In the genomic region with DNA sequence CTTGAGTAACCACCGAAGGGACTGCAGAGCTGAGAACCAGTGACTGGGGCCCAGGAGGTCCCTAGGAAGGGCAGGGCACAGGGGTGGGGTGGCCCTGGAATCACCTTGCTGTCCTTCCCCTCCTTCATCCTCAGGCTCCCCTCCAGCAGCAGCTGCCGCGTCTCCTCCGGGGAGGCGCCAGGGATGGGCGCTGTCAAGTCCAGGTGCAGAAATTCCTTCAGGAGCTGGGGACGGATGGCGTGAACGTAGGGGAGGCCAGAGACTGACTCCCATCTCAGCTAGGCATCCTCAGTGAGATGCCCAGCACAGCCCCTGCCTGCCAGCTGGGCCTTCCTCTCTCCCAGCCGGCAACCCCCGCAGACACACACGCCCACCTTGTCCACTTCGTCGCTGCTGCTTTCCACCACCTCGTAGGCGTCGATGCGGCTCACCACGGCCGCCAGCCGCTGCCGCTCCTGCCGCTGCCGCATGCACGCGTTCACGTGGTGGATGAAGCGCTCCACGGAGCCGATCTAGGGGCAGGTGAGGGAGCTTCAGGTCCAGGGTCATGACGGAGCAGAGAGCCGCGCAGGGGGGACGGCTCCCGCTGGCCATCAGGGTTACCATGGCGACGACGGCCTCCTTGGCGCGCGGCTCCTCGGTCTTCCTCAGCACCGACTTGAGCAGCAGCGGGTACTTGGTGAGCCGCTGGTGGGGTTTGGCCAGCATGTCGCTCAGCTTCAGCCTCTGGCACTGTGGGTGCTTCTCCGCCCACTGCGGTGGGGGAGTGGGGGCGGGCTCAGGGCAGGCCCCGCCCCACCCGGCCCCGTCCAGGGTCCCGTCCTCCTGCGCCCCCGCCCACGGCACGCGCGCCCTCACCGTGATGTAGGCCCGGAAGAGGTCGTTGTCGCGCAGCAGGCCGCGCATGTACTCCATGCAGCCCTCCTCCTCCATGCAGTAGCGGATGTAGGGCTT, we compare ENCODE assay signal across 33 cellular contexts. TPM values are rescaled to one million over a fixed set of nuclear protein-coding genes. Genes with fewer than 3 reads are reported as not detected.
DNase-seq lines count a peak whose midpoint lies in the region; ATAC-seq and TF ChIP-seq lines count a peak whose summit lies in the region.
"Had no signal": no experiment of that assay in that cellular context is flagged by ENCODE, and none has a peak within 500 bp of the region (broad histone marks: within the 10 kb centered on the region; RNA-seq: fewer than 3 reads in every experiment).

No MANE protein-coding gene starts in this region.

- no peaks in the 10 kb centered on the region for H3K9me3 Mint-ChIP-seq in MCF 10A (ENCODE audit: unreplicated experiment)
- no peaks in the 10 kb centered on the region for H3K9me3 Mint-ChIP-seq in effector memory CD8-positive, alpha-beta T cell
- no peaks in the 10 kb centered on the region for H3K9me3 Mint-ChIP-seq in type B pancreatic cell
- H3K9me3 Mint-ChIP-seq in activated naive CD4-positive, alpha-beta T cell treated with anti-CD3 and anti-CD28 coated beads, Interleukin-2, amount 50 U/mL, for 72 hours, result no peaks in the 10 kb centered on the region
- H3K9me3 Mint-ChIP-seq: activated CD8-positive, alpha-beta T cell treated with anti-CD3 and anti-CD28 coated beads for 36 hours; activated naive CD4-positive, alpha-beta T cell treated with anti-CD3 and anti-CD28 coated beads, Interleukin-2, amount 10 ng/mL, durations not matched to agents 7 days and 5 days; activated T-helper 1 cell treated with anti-CD3 and anti-CD28 coated beads, Interleukin-12 subunit alpha, Interleukin-12 subunit beta, Interleukin-2, Interleukin-4 antibody, amounts not matched to agents 30 ng/mL and 10 ng/mL and 1 ng/mL, durations not matched to agents 14 hours and 24 hours and 36 hours; central memory CD8-positive, alpha-beta T cell; dendritic cell treated with granulocyte-macrophage colony-stimulating factor and Interleukin-4, amounts not matched to agents 40 ng/mL and 50 ng/mL, for 4 days; IgD-negative memory B cell; natural killer cell had no signal

- H2AK5ac ChIP-seq in neuronal stem cell (ENCODE audit: low read depth, low read length), result no peak overlapping the region

- no peaks in the 10 kb centered on the region for H3K9me3 ChIP-seq in mammary epithelial cell (replicated peaks; ENCODE audit: insufficient read depth, low read length)
- no peaks in the 10 kb centered on the region for H3K9me3 ChIP-seq in neuronal stem cell (replicated peaks in 1 of 2; ENCODE audit: control insufficient read depth in 2 of 2, insufficient read depth in 1 of 2, low read depth in 1 of 2, low read length in 2 of 2)
- H3K9me3 ChIP-seq: body of pancreas, heart right ventricle, right atrium auricular region, thoracic aorta, uterus had no signal

- H2BK120ac ChIP-seq in neuronal stem cell (ENCODE audit: low read depth, low read length), result no peak overlapping the region

- no peaks in the 10 kb centered on the region for H3K27me3 ChIP-seq in mammary epithelial cell (ENCODE audit: insufficient read depth, low read length)
- peaks cover 0 to 15% (median 0%) of the 10 kb centered on the region in 3 experiments for H3K27me3 ChIP-seq in neuronal stem cell (ENCODE audit: control insufficient read depth in 3 of 3, insufficient read depth in 3 of 3, low read depth in 1 of 3, low read length in 3 of 3)
- H3K27me3 ChIP-seq: body of pancreas, right atrium auricular region, uterus had no signal

- CTCF ChIA-PET in mammary epithelial cell (lab: Charles Lee; ENCODE audit: low non-redundant PET), result no interaction called here
- CTCF ChIA-PET in MCF 10A (lab: Yijun Ruan, JAX), result interaction anchor here (0.8 to 3.3 kb wide), 3 partner anchors 15 to 50 kb away, joined by 3 to 12 read pairs (median 11); no protein-coding TSS in a partner anchor

- TF ChIP-seq CTCF in mammary epithelial cell (conservative IDR thresholded peaks at IDR 0.05 in 1 of 2, IDR thresholded peaks at IDR 0.05 in 1 of 2; ENCODE audit: extremely low read depth in 1 of 2, insufficient read depth in 1 of 2, low read depth in 1 of 2, low read length in 2 of 2) (no peak), MCF 10A (IDR thresholded peaks at IDR 0.05; ENCODE audit: unreplicated experiment) (no peak), type B pancreatic cell (conservative IDR thresholded peaks at IDR 0.05) (no peak)

- H3K4me2 ChIP-seq in mammary epithelial cell (ENCODE audit: insufficient read depth, low read depth, low read length), result no peak overlapping the region
- H3K4me2 ChIP-seq in neuronal stem cell (ENCODE audit: insufficient read depth, low read length, poor library complexity, severe bottlenecking), result no peak overlapping the region

- H3K36me3 Mint-ChIP-seq in MCF 10A (ENCODE audit: insufficient read depth, unreplicated experiment) (peaks cover 43% of the 10 kb centered on the region), type B pancreatic cell (peaks cover 3% of the 10 kb centered on the region)
- H3K36me3 Mint-ChIP-seq in effector memory CD8-positive, alpha-beta T cell (ENCODE audit: insufficient read depth), result peaks cover 7% of the 10 kb centered on the region
- H3K36me3 Mint-ChIP-seq in activated naive CD4-positive, alpha-beta T cell treated with anti-CD3 and anti-CD28 coated beads, Interleukin-2, amount 50 U/mL, for 72 hours, result no peaks in the 10 kb centered on the region
- H3K36me3 Mint-ChIP-seq: activated naive CD4-positive, alpha-beta T cell treated with anti-CD3 and anti-CD28 coated beads, Interleukin-2, amount 10 ng/mL, durations not matched to agents 7 days and 5 days; CD14-positive monocyte; IgD-negative memory B cell; natural killer cell had no signal

- H3K36me3 ChIP-seq in mammary epithelial cell (ENCODE audit: insufficient read depth, low read length) (peaks cover 22% of the 10 kb centered on the region), neuronal stem cell (replicated peaks in 1 of 2; ENCODE audit: control insufficient read depth in 2 of 2, insufficient read depth in 2 of 2, low read length in 2 of 2) (peaks cover 36 to 69% of the 10 kb centered on the region in 2 donors)
- H3K36me3 ChIP-seq: uterus had no signal

- H3K4me1 Mint-ChIP-seq in MCF 10A (ENCODE audit: insufficient read depth, unreplicated experiment), result peaks cover 8% of the 10 kb centered on the region
- H3K4me1 Mint-ChIP-seq in effector memory CD8-positive, alpha-beta T cell (ENCODE audit: low read depth in 2 of 2), result peaks cover 2 to 5% of the 10 kb centered on the region in 2 donors
- no peaks in the 10 kb centered on the region for H3K4me1 Mint-ChIP-seq in type B pancreatic cell (ENCODE audit: unreplicated experiment)
- H3K4me1 Mint-ChIP-seq: IgD-negative memory B cell had no signal

- 91% methylated on average over 31 of the region's 67 CpGs for WGBS in mammary epithelial cell (ENCODE audit: low coverage, missing lambda C conversion rate)
- no CpG with 5 or more reads among the region's 67 CpGs for WGBS in neuronal stem cell (ENCODE audit: extremely low coverage in 2 of 2, insufficient read length in 2 of 2, insufficient replicate concordance in 1 of 2), 2 donors

- H3K4me3 Mint-ChIP-seq in MCF 10A (ENCODE audit: unreplicated experiment) (no peak overlapping the region), type B pancreatic cell (no peak overlapping the region)
- H3K4me3 Mint-ChIP-seq in effector memory CD8-positive, alpha-beta T cell, result no peak overlapping the region
- H3K4me3 Mint-ChIP-seq: activated CD8-positive, alpha-beta T cell treated with anti-CD3 and anti-CD28 coated beads for 36 hours; activated naive CD4-positive, alpha-beta T cell treated with anti-CD3 and anti-CD28 coated beads, Interleukin-2, amount 10 ng/mL, durations not matched to agents 7 days and 5 days; activated T-helper 1 cell treated with anti-CD3 and anti-CD28 coated beads, Interleukin-12 subunit alpha, Interleukin-12 subunit beta, Interleukin-2, Interleukin-4 antibody, amounts not matched to agents 30 ng/mL and 10 ng/mL and 1 ng/mL, durations not matched to agents 14 hours and 24 hours and 36 hours; CD14-positive monocyte; central memory CD8-positive, alpha-beta T cell; dendritic cell treated with granulocyte-macrophage colony-stimulating factor and Interleukin-4, amounts not matched to agents 40 ng/mL and 50 ng/mL, for 4 days; IgD-negative memory B cell; natural killer cell had no signal

- peaks cover 5% of the 10 kb centered on the region for H4K20me1 ChIP-seq in mammary epithelial cell (ENCODE audit: insufficient read depth, low read length)

- intact Hi-C loops in mammary epithelial cell (cut with micrococcal nuclease) (no loop called here), MCF 10A (cut with micrococcal nuclease) (no loop called here)

- H3K4ac ChIP-seq in neuronal stem cell (ENCODE audit: low read length), result no peak overlapping the region

- BruUV-seq in mammary epithelial cell (replicated peaks; lab: Mats Ljungman, UMichigan) (TSS peak; percentile 5), MCF 10A (replicated peaks; lab: Mats Ljungman, UMichigan) (no TSS peak)

- no peak overlapping the region for H3K14ac ChIP-seq in neuronal stem cell (ENCODE audit: low read length)

- dilution Hi-C loops in mammary epithelial cell (cut with HindIII; ENCODE audit: low sequenced_read_pairs), result no loop called here

- no peak overlapping the region for H3K27ac Mint-ChIP-seq in MCF 10A (ENCODE audit: low read depth, unreplicated experiment)
- no peak overlapping the region for H3K27ac Mint-ChIP-seq in effector memory CD8-positive, alpha-beta T cell
- peak overlapping the region; percentile 36 for H3K27ac Mint-ChIP-seq in type B pancreatic cell
- no peak overlapping the region for H3K27ac Mint-ChIP-seq in activated naive CD4-positive, alpha-beta T cell treated with anti-CD3 and anti-CD28 coated beads, Interleukin-2, amount 50 U/mL, for 72 hours
- H3K27ac Mint-ChIP-seq: activated CD8-positive, alpha-beta T cell treated with anti-CD3 and anti-CD28 coated beads for 36 hours; activated naive CD4-positive, alpha-beta T cell treated with anti-CD3 and anti-CD28 coated beads, Interleukin-2, amount 10 ng/mL, durations not matched to agents 7 days and 5 days; activated T-helper 1 cell treated with anti-CD3 and anti-CD28 coated beads, Interleukin-12 subunit alpha, Interleukin-12 subunit beta, Interleukin-2, Interleukin-4 antibody, amounts not matched to agents 30 ng/mL and 10 ng/mL and 1 ng/mL, durations not matched to agents 14 hours and 24 hours and 36 hours; dendritic cell treated with granulocyte-macrophage colony-stimulating factor and Interleukin-4, amounts not matched to agents 40 ng/mL and 50 ng/mL, for 4 days; IgD-negative memory B cell; natural killer cell had no signal

- H2BK12ac ChIP-seq in neuronal stem cell (ENCODE audit: low read length), result no peak overlapping the region

- H3K27ac ChIP-seq in mammary epithelial cell (ENCODE audit: insufficient read depth, low read depth, low read length), result no peak overlapping the region
- H3K27ac ChIP-seq in neuronal stem cell (replicated peaks; ENCODE audit: low read length), result no peak overlapping the region
- H3K27ac ChIP-seq: body of pancreas, heart right ventricle, right atrium auricular region, thoracic aorta, uterus had no signal

- H3K23ac ChIP-seq in neuronal stem cell (ENCODE audit: low read depth, low read length, poor library complexity), result peak overlapping the region; percentile 96

- H3K4me3 ChIP-seq in mammary epithelial cell (replicated peaks in 1 of 3; ENCODE audit: insufficient read depth in 1 of 3, low read depth in 2 of 3, low read length in 3 of 3), result no peak overlapping the region
- no peak overlapping the region for H3K4me3 ChIP-seq in neuronal stem cell (ENCODE audit: low read length in 2 of 2)
- H3K4me3 ChIP-seq: body of pancreas, heart right ventricle, right atrium auricular region, thoracic aorta, uterus had no signal

- H3K18ac ChIP-seq in neuronal stem cell (ENCODE audit: low read length), result no peak overlapping the region

- no peak overlapping the region for H2AFZ ChIP-seq in mammary epithelial cell (ENCODE audit: low read depth, low read length)
- H2AFZ ChIP-seq in neuronal stem cell (ENCODE audit: low read length), result no peak overlapping the region

- H2BK15ac ChIP-seq in neuronal stem cell (ENCODE audit: low read length), result no peak overlapping the region

- no peak overlapping the region for H4K91ac ChIP-seq in neuronal stem cell (ENCODE audit: low read depth, low read length, poor library complexity)

- H2BK5ac ChIP-seq in neuronal stem cell (ENCODE audit: low read length), result no peak overlapping the region

- H3K27me3 Mint-ChIP-seq in MCF 10A (ENCODE audit: insufficient read depth, unreplicated experiment), result no peaks in the 10 kb centered on the region
- H3K27me3 Mint-ChIP-seq in effector memory CD8-positive, alpha-beta T cell, result peaks cover 0 to 5% of the 10 kb centered on the region in 2 donors
- no peaks in the 10 kb centered on the region for H3K27me3 Mint-ChIP-seq in type B pancreatic cell
- H3K27me3 Mint-ChIP-seq: activated CD8-positive, alpha-beta T cell treated with anti-CD3 and anti-CD28 coated beads for 36 hours; central memory CD8-positive, alpha-beta T cell had no signal

- in situ Hi-C loops in mammary epithelial cell (cut with MboI; ENCODE audit: low sequenced_read_pairs in 2 of 2), result no loop called here

- H4K8ac ChIP-seq in neuronal stem cell (ENCODE audit: low read depth, low read length), result peak overlapping the region; percentile 65

- H3K79me1 ChIP-seq in neuronal stem cell (ENCODE audit: low read depth, low read length), result no peaks in the 10 kb centered on the region

- ATAC-seq in effector memory CD8-positive, alpha-beta T cell (replicated peaks), result peak; percentile 8
- no peak for ATAC-seq in activated naive CD4-positive, alpha-beta T cell treated with anti-CD3 and anti-CD28 coated beads, Interleukin-2, amount 50 U/mL, for 72 hours
- no peak for ATAC-seq in HG03175 (IDR thresholded peaks at IDR 0.05; ENCODE audit: unreplicated experiment)
- ATAC-seq: activated CD8-positive, alpha-beta T cell treated with anti-CD3 and anti-CD28 coated beads for 36 hours; body of pancreas; heart right ventricle; natural killer cell; Panc1; stimulated activated naive CD8-positive, alpha-beta T cell treated with anti-CD3 and anti-CD28 coated beads, Interleukin-15, Interleukin-2, amounts not matched to agents 100 U/mL and 50 U/mL, for 24 hours had no signal

- no peaks in the 10 kb centered on the region for H3K79me2 ChIP-seq in mammary epithelial cell (ENCODE audit: insufficient read depth, low read length)

- H3K4me1 ChIP-seq in mammary epithelial cell (ENCODE audit: insufficient read depth, low read length) (peaks cover 6% of the 10 kb centered on the region), neuronal stem cell (ENCODE audit: control insufficient read depth in 2 of 2, insufficient read depth in 1 of 2, low read depth in 1 of 2, low read length in 2 of 2) (peaks cover 0 to 8% of the 10 kb centered on the region in 2 donors)
- H3K4me1 ChIP-seq: heart right ventricle, uterus had no signal

- POLR2A ChIA-PET in MCF 10A (lab: Yijun Ruan, JAX), result no interaction called here

- no peak overlapping the region for H3K9ac ChIP-seq in mammary epithelial cell (ENCODE audit: insufficient read depth, low read length)
- H3K9ac ChIP-seq in neuronal stem cell (ENCODE audit: low read depth, low read length, poor library complexity), result peak overlapping the region; percentile 30

- DNase-seq in mammary epithelial cell (no peak), MCF 10A (ENCODE audit: unreplicated experiment) (no peak), neuronal stem cell (ENCODE audit: low spot score) (no peak), type B pancreatic cell (ENCODE audit: extremely low spot score, unreplicated experiment) (no peak), DMS53 treated with DMSO at 0.1 percent for 48 hours (lab: John Stamatoyannopoulos, UW; ENCODE audit: unreplicated experiment) (no peak)
- no peak for DNase-seq in effector memory CD8-positive, alpha-beta T cell
- DNase-seq in activated naive CD4-positive, alpha-beta T cell treated with anti-CD3 and anti-CD28 coated beads, Interleukin-2, amount 50 U/mL, for 72 hours (ENCODE audit: low spot score in 2 of 2), result no peak
- DNase-seq: activated CD8-positive, alpha-beta memory T cell treated with anti-CD3 and anti-CD28 coated beads, Interleukin-2, amount 50 U/mL, for 48 hours; activated CD8-positive, alpha-beta T cell treated with anti-CD3 and anti-CD28 coated beads for 36 hours; activated naive CD4-positive, alpha-beta T cell treated with anti-CD3 and anti-CD28 coated beads, Interleukin-2, amount 10 ng/mL, durations not matched to agents 7 days and 5 days; body of pancreas; DND-41; heart right ventricle; kidney glomerular epithelial cell; natural killer cell; NCI-H1092; SHP77; stimulated activated CD4-positive, alpha-beta T cell treated with anti-CD3 and anti-CD28 coated beads, Interleukin-1b, Interleukin-23, amount 100 ng/mL, for 48 hours; stimulated activated naive CD8-positive, alpha-beta T cell treated with anti-CD3 and anti-CD28 coated beads, Interleukin-15, Interleukin-2, amounts not matched to agents 100 U/mL and 50 U/mL, for 24 hours; uterus had no signal

RNA-seq across cellular contexts. Expression of gene TNFRSF25, which starts 4.4 kb away (rescaled TPM):
- 10 to 100 TPM in 1 of 2 donors, 1 to 10 TPM in 1; 6.7 to 60.9 TPM for total RNA-seq in mammary epithelial cell
- polyA plus RNA-seq in mammary epithelial cell, result 21.0 TPM
- 5.8 TPM for polyA minus RNA-seq in mammary epithelial cell
- 27.6 and 33.7 TPM in 2 replicates for total RNA-seq in MCF 10A (2022)
- polyA plus RNA-seq in neuronal stem cell (2013, experiment 1 of 2), result 14.5 TPM
- polyA plus RNA-seq in neuronal stem cell (2013, experiment 2 of 2), result 14.1 TPM
- 27.0 and 29.4 TPM in 2 replicates for total RNA-seq in type B pancreatic cell (ENCODE audit: low replicate concordance)
- total RNA-seq in activated naive CD4-positive, alpha-beta T cell treated with anti-CD3 and anti-CD28 coated beads, Interleukin-2, amount 50 U/mL, for 72 hours, result 10 to 100 TPM; 68.0 to 88.5 TPM

RNA-seq across cellular contexts. Expression of gene PLEKHG5, which starts 21.1 kb away (rescaled TPM):
- total RNA-seq in mammary epithelial cell (10 to 100 TPM; 19.0 to 88.8 TPM), MCF 10A (2022) (32.3 and 35.9 TPM in 2 replicates), type B pancreatic cell (ENCODE audit: low replicate concordance) (28.5 and 30.6 TPM in 2 replicates)
- 25.3 TPM for polyA plus RNA-seq in mammary epithelial cell
- 20.3 TPM for polyA minus RNA-seq in mammary epithelial cell
- 18.8 TPM for polyA plus RNA-seq in neuronal stem cell (2013, experiment 1 of 2)
- 18.8 TPM for polyA plus RNA-seq in neuronal stem cell (2013, experiment 2 of 2)
- total RNA-seq in activated naive CD4-positive, alpha-beta T cell treated with anti-CD3 and anti-CD28 coated beads, Interleukin-2, amount 50 U/mL, for 72 hours, result 1 to 10 TPM; 2.8 to 3.9 TPM
- polyA plus RNA-seq: CD14-positive monocyte, IgD-negative memory B cell had no signal

RNA-seq across cellular contexts. Expression of gene ESPN, which starts 45.8 kb away (rescaled TPM):
- total RNA-seq in mammary epithelial cell (1 to 10 TPM; 2.4 to 2.5 TPM), MCF 10A (2022) (0.68 TPM in 1 of 2 replicates, not detected in the other), type B pancreatic cell (ENCODE audit: low replicate concordance) (13.8 and 15.6 TPM in 2 replicates)
- 0.27 TPM for polyA plus RNA-seq in mammary epithelial cell
- not detected for polyA minus RNA-seq in mammary epithelial cell
- polyA plus RNA-seq in neuronal stem cell (2013, experiment 1 of 2), result 3.5 TPM
- 3.6 TPM for polyA plus RNA-seq in neuronal stem cell (2013, experiment 2 of 2)
- total RNA-seq in activated naive CD4-positive, alpha-beta T cell treated with anti-CD3 and anti-CD28 coated beads, Interleukin-2, amount 50 U/mL, for 72 hours, result 1 to 10 TPM in 1 of 2 donors, under 1 TPM in 1; 0.89 to 1.9 TPM
- total RNA-seq: A172, frontal cortex, osteocyte, thoracic aorta had no signal
- polyA plus RNA-seq: CD14-positive monocyte, IgD-negative memory B cell had no signal

RNA-seq across cellular contexts. Expression of gene HES2, which starts 50.7 kb away (rescaled TPM):
- total RNA-seq in mammary epithelial cell (10 to 100 TPM; 54.3 to 70.8 TPM), MCF 10A (2022) (5.0 and 7.6 TPM in 2 replicates), type B pancreatic cell (ENCODE audit: low replicate concordance) (5.9 and 22.1 TPM in 2 replicates)
- polyA plus RNA-seq in mammary epithelial cell, result 29.0 TPM
- 21.4 TPM for polyA minus RNA-seq in mammary epithelial cell
- polyA plus RNA-seq in neuronal stem cell (2013, experiment 1 of 2), result 0.26 TPM
- 0.22 TPM for polyA plus RNA-seq in neuronal stem cell (2013, experiment 2 of 2)
- total RNA-seq in activated naive CD4-positive, alpha-beta T cell treated with anti-CD3 and anti-CD28 coated beads, Interleukin-2, amount 50 U/mL, for 72 hours, result 1 to 10 TPM in 1 of 2 donors, under 1 TPM in 1; 0.35 to 1.1 TPM
- total RNA-seq: frontal cortex, mononuclear cell, natural killer cell, osteocyte, right atrium auricular region, thoracic aorta had no signal
- polyA plus RNA-seq: CD14-positive monocyte, IgD-negative memory B cell had no signal
